In genomic region chr4:115353370-115353769, GRCh38 we compare ENCODE assay signal across 36 cellular contexts.
"Had no signal": no experiment of that assay in that cellular context is flagged by ENCODE, and none has a peak within 500 bp of the region (broad histone marks: within the 10 kb centered on the region; RNA-seq: fewer than 3 reads in every experiment).

No MANE protein-coding gene starts in this region.

- H3K27me3 ChIP-seq: MG63 had no signal

- DNase-seq: Karpas-422, Kasumi-1, MG63, MM.1S, MV-4-11, NCI-H1048, NCI-H1092, NCI-H1092 treated with DMSO at 0.1 percent for 48 hours, NCI-H1105, NCI-H1105 treated with DMSO at 0.1 percent for 48 hours, NCI-H1417, NCI-H1417 treated with DMSO at 0.1 percent for 48 hours, NCI-H1436, NCI-H1436 treated with DMSO at 0.1 percent for 48 hours, NCI-H146, NCI-H1694, NCI-H1694 treated with DMSO at 0.1 percent for 48 hours, NCI-H187, NCI-H187 treated with DMSO at 0.1 percent for 48 hours, NCI-H1930, NCI-H2029, NCI-H2029 treated with DMSO at 0.1 percent for 48 hours, NCI-H2081, NCI-H2081 treated with DMSO at 0.1 percent for 48 hours, NCI-H2107, NCI-H2171, NCI-H2171 treated with DMSO at 0.1 percent for 48 hours, NCI-H2227 treated with DMSO at 0.1 percent for 48 hours, NCI-H226, NCI-H345, NCI-H446, NCI-H446 treated with DMSO at 0.1 percent for 48 hours, NCI-H510A, NCI-H510A treated with DMSO at 0.1 percent for 48 hours, NCI-H524 had no signal

- H3K4me3 ChIP-seq: MG63 had no signal

- H3K9me3 ChIP-seq: MG63 had no signal

- H3K27ac ChIP-seq: KMS-11 had no signal

- H3K36me3 ChIP-seq: MG63 had no signal
